Comparison of ENCODE assay signal across 8 cellular contexts in the genomic region with DNA sequence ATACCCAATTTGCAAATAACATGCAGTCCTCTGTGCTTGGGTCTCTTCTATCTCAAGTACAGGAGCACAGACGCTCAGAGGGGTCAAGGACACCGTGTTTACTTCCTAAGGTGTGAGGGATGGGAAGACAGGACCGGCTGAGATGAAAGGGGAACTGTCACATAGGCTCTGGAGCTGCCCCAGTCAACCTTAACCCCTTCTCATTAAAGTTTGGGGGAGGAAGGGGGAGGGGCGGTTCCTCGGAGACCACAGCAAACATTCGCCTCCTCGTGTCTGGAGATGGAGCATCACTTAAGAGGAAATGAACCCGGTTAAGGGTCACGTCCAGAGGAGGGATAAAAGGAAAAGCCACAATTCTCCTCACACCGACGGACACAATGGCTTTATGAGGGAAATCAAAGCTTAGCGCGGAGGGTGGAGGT. TPM values are rescaled to one million over a fixed set of nuclear protein-coding genes. Genes with fewer than 3 reads are reported as not detected.
DNase-seq lines count a peak whose midpoint lies in the region; ATAC-seq, FAIRE-seq and TF ChIP-seq lines count a peak whose summit lies in the region.

No MANE protein-coding gene starts in this region.

- in situ Hi-C loops in astrocyte of the spinal cord (cut with HindIII; ENCODE audit: low sequenced_read_pairs): no loop called here
- in situ Hi-C loops in HepG2 (cut with HindIII; ENCODE audit: extremely low pct_ligation_motif_present, low pct_unique_long_range_greater_than_20kb): no loop called here

- no peak for DNase-seq in activated CD8-positive, alpha-beta memory T cell treated with anti-CD3 and anti-CD28 coated beads, Interleukin-2, amount 10 ng/mL, durations not matched to agents 7 days and 5 days
- DNase-seq in activated CD8-positive, alpha-beta memory T cell treated with anti-CD3 and anti-CD28 coated beads, Interleukin-2, amount 50 U/mL, for 4 hours: no peak
- DNase-seq in astrocyte of the spinal cord (ENCODE audit: low read depth, low spot score) (peak; percentile 45), HepG2 (ENCODE audit: low spot score) (peak; percentile 80), thyroid gland (no peak)
- DNase-seq in stimulated activated CD8-positive, alpha-beta memory T cell treated with anti-CD3 and anti-CD28 coated beads, Interleukin-4, amount 100 ng/mL, for 48 hours: no peak

- FAIRE-seq in HepG2 (lab: Jason Lieb, UNC): no peak

- H4K20me1 ChIP-seq in HepG2 (ENCODE audit: insufficient read depth, low read length): peaks cover 28% of the 10 kb centered on the region

- TF ChIP-seq CTCF in astrocyte of the spinal cord (IDR thresholded peaks at IDR 0.05; ENCODE audit: low read depth, low read length) (peak; percentile 6), HepG2 (CRISPR knock-in tag; IDR thresholded peaks at IDR 0.05) (no peak; the same call in 1 of the 2 replicates), thyroid gland (IDR thresholded peaks at IDR 0.05) (no peak)

- no peak overlapping the region for H2AFZ ChIP-seq in HepG2 (ENCODE audit: low read length)

- peak overlapping the region; percentile 75 for H3K4me3 ChIP-seq in astrocyte of the spinal cord (ENCODE audit: low read depth, low read length)
- peak overlapping the region; percentile 87 to 93 (median 92) for H3K4me3 ChIP-seq in HepG2 (replicated peaks in 1 of 3; ENCODE audit: insufficient read depth in 1 of 3, low read depth in 2 of 3, low read length in 3 of 3)
- peak overlapping the region in 2 of 3 donors; percentile 9 to 51 for H3K4me3 ChIP-seq in thyroid gland (replicated peaks in 1 of 3)

- H3K4me1 ChIP-seq in HepG2 (ENCODE audit: insufficient read depth, low read length): peaks cover 73% of the 10 kb centered on the region
- H3K4me1 ChIP-seq in thyroid gland: peaks cover 7 to 50% of the 10 kb centered on the region in 2 donors

- peak overlapping the region; percentile 94 for H3K4me2 ChIP-seq in HepG2 (ENCODE audit: low read depth, low read length)

- H3K9me3 Mint-ChIP-seq in activated CD8-positive, alpha-beta memory T cell treated with anti-CD3 and anti-CD28 coated beads, Interleukin-2, amount 10 ng/mL, durations not matched to agents 7 days and 5 days (ENCODE audit: low read depth): no peaks in the 10 kb centered on the region

- under 1% methylated on average over 13 of the region's 13 CpGs for WGBS in HepG2 (ENCODE audit: low lambda C conversion rate)
- 13 to 14% methylated on average over 11 to 13 of the region's 13 CpGs for WGBS in thyroid gland, 2 donors

- POLR2A ChIA-PET in HepG2 (lab: Yijun Ruan, JAX): interaction anchor here (0.7 to 6.8 kb wide), 18 partner anchors 11 to 195 kb away, joined by 3 to 107 read pairs (median 5); no protein-coding TSS in a partner anchor

- no TSS peak for BruUV-seq in HepG2 (replicated peaks; lab: Mats Ljungman, UMichigan)

- no peak for ATAC-seq in activated CD8-positive, alpha-beta memory T cell treated with anti-CD3 and anti-CD28 coated beads, Interleukin-2, amount 10 ng/mL, durations not matched to agents 7 days and 5 days
- ATAC-seq in HepG2: peak; percentile 12
- no peak for ATAC-seq in GM21723 (IDR thresholded peaks at IDR 0.05; ENCODE audit: unreplicated experiment)
- no peak for ATAC-seq in HG03571 (IDR thresholded peaks at IDR 0.05; ENCODE audit: unreplicated experiment)

- H3K4me3 Mint-ChIP-seq in activated CD8-positive, alpha-beta memory T cell treated with anti-CD3 and anti-CD28 coated beads, Interleukin-2, amount 10 ng/mL, durations not matched to agents 7 days and 5 days: peak overlapping the region; percentile 64

- H3K9ac ChIP-seq in HepG2 (ENCODE audit: insufficient read depth, low read depth, low read length): peak overlapping the region; percentile 74

- no peaks in the 10 kb centered on the region for H3K36me3 Mint-ChIP-seq in activated CD8-positive, alpha-beta memory T cell treated with anti-CD3 and anti-CD28 coated beads, Interleukin-2, amount 10 ng/mL, durations not matched to agents 7 days and 5 days

- H3K9me3 ChIP-seq in HepG2 (ENCODE audit: low read length): no peaks in the 10 kb centered on the region
- H3K9me3 ChIP-seq in thyroid gland: no peaks in the 10 kb centered on the region

- H3K27me3 Mint-ChIP-seq in activated CD8-positive, alpha-beta memory T cell treated with anti-CD3 and anti-CD28 coated beads, Interleukin-2, amount 10 ng/mL, durations not matched to agents 7 days and 5 days: peaks cover 67% of the 10 kb centered on the region

- H3K36me3 ChIP-seq in HepG2 (replicated peaks in 1 of 2; ENCODE audit: control insufficient read depth in 1 of 2, insufficient read depth in 2 of 2, low read length in 2 of 2) (peaks cover 9 to 32% of the 10 kb centered on the region in 2 experiments), thyroid gland (no peaks in the 10 kb centered on the region)

- H3K4me1 Mint-ChIP-seq in activated CD8-positive, alpha-beta memory T cell treated with anti-CD3 and anti-CD28 coated beads, Interleukin-2, amount 10 ng/mL, durations not matched to agents 7 days and 5 days: peaks cover 9% of the 10 kb centered on the region

- intact Hi-C loops in HepG2 (cut with micrococcal nuclease; ENCODE audit: unreplicated experiment): loop anchor here (1.0 to 5.0 kb wide), 3 partner anchors 37 to 73 kb away; no protein-coding TSS in a partner anchor
- intact Hi-C loops in thyroid gland (cut with DNase I): no loop called here

- TF ChIP-seq EP300 in HepG2 (IDR thresholded peaks at IDR 0.05; ENCODE audit: low read depth in 2 of 2, low read length in 2 of 2) (peak in 1 of 2 experiments; percentile 87; a peak in 2 of 4 replicates), HepG2 (CRISPR knock-in tag; IDR thresholded peaks at IDR 0.05; ENCODE audit: borderline replicate concordance) (peak; percentile 92)

- H3K27ac Mint-ChIP-seq in activated CD8-positive, alpha-beta memory T cell treated with anti-CD3 and anti-CD28 coated beads, Interleukin-2, amount 10 ng/mL, durations not matched to agents 7 days and 5 days: no peak overlapping the region

- peak overlapping the region; percentile 68 for H3K27ac ChIP-seq in HepG2 (ENCODE audit: extremely low read length, insufficient read depth, low read length)
- H3K27ac ChIP-seq in thyroid gland: peak overlapping the region in 1 of 3 donors; percentile 28

- CTCF ChIA-PET in activated CD8-positive, alpha-beta memory T cell treated with anti-CD3 and anti-CD28 coated beads, Interleukin-2, amount 10 ng/mL, durations not matched to agents 7 days and 5 days (lab: Charles Lee): interaction anchor here (0.8 to 8.9 kb wide), 16 partner anchors 11 to 158 kb away, joined by 3 to 144 read pairs (median 4); no protein-coding TSS in a partner anchor
- CTCF ChIA-PET in HepG2 (lab: Yijun Ruan, JAX; ENCODE audit: low intra/inter-chr PET ratio, low total read pairs): interaction anchor here (1.5 kb wide), 1 partner anchor 141 kb away, joined by 5 read pairs; no protein-coding TSS in a partner anchor

- TF ChIP-seq RAD21 in HepG2 (CRISPR knock-in tag; IDR thresholded peaks at IDR 0.05): no peak

- TF ChIP-seq POLR2A in HepG2 (IDR thresholded peaks at IDR 0.05; ENCODE audit: insufficient read depth in 1 of 2, low read depth in 2 of 2, low read length in 2 of 2): no peak; a peak in 1 of 4 replicates
- no peak for TF ChIP-seq POLR2A in thyroid gland (IDR thresholded peaks at IDR 0.05)

- H3K27me3 ChIP-seq in HepG2 (ENCODE audit: control insufficient read depth in 1 of 2, insufficient read depth in 2 of 2, low read length in 2 of 2): no peaks in the 10 kb centered on the region; a peak in 1 of 5 replicates
- no peaks in the 10 kb centered on the region for H3K27me3 ChIP-seq in thyroid gland

- H3K79me2 ChIP-seq in HepG2 (ENCODE audit: insufficient read depth, low read length): peaks cover 57% of the 10 kb centered on the region

TF ChIP-seq in HepG2, 621 proteins besides CTCF, POLR2A, EP300 and RAD21 (continues in another document):
- TF ChIP-seq NCOA1 (CRISPR knock-in tag; IDR thresholded peaks at IDR 0.05): no peak; the same call in 1 of the 2 replicates
- no peak for TF ChIP-seq NPAS2 (CRISPR knock-in tag; IDR thresholded peaks at IDR 0.05; ENCODE audit: borderline replicate concordance)
- no peak for TF ChIP-seq ZNF782 (CRISPR knock-in tag; IDR thresholded peaks at IDR 0.05; ENCODE audit: borderline replicate concordance)
- TF ChIP-seq TBX3 (IDR thresholded peaks at IDR 0.05; ENCODE audit: borderline replicate concordance): no peak
- TF ChIP-seq GLI4 (CRISPR knock-in tag; IDR thresholded peaks at IDR 0.05; ENCODE audit: borderline replicate concordance): no peak
- no peak for TF ChIP-seq ZNF788 (CRISPR knock-in tag; IDR thresholded peaks at IDR 0.05; ENCODE audit: borderline replicate concordance)
- no peak for TF ChIP-seq U2AF2 (IDR thresholded peaks at IDR 0.05; ENCODE audit: low read depth, low read length)
- peak; percentile 46 for TF ChIP-seq HDAC2 (CRISPR knock-in tag; IDR thresholded peaks at IDR 0.05)

RNA-seq across cellular contexts. Expression of a gene that starts 1.1 kb away (rescaled TPM):
- total RNA-seq in activated CD8-positive, alpha-beta memory T cell treated with anti-CD3 and anti-CD28 coated beads, Interleukin-2, amount 10 ng/mL, durations not matched to agents 7 days and 5 days: 10 to 100 TPM; 12.4 to 14.5 TPM
- total RNA-seq in HepG2 (2016; rRNA removed; fragmentation: Illumina TruSeq; extraction: Trizol) (11.3 and 11.9 TPM in 2 replicates), thyroid gland (10 to 100 TPM in 2 of 4 donors, 1 to 10 TPM in 2; 9.4 to 20.6 (median 11.2) TPM)
- 4.0 and 4.5 TPM in 2 replicates for total RNA-seq in HepG2 (2016; cell fraction: cytosol; rRNA removed; fragmentation: Illumina TruSeq; extraction: Trizol; ENCODE audit: low read depth)
- 9.8 and 11.8 TPM in 2 replicates for total RNA-seq in HepG2 (2016; cell fraction: insoluble cytoplasmic fraction; rRNA removed; fragmentation: Illumina TruSeq; extraction: Trizol)
- 5.9 and 6.1 TPM in 2 replicates for total RNA-seq in HepG2 (2016; cell fraction: membrane; rRNA removed; fragmentation: Illumina TruSeq; extraction: Trizol)
- 16.3 and 19.2 TPM in 2 replicates for total RNA-seq in HepG2 (2016; cell fraction: nucleus; rRNA removed; fragmentation: Illumina TruSeq; extraction: Trizol)
- 11.1 and 12.3 TPM in 2 replicates for polyA plus RNA-seq in HepG2 (2011; rRNA removed)
- 6.6 and 7.4 TPM in 2 replicates for polyA plus RNA-seq in HepG2 (2011; cell fraction: cytosol; rRNA removed)
- polyA plus RNA-seq in HepG2 (2011; cell fraction: nucleus; rRNA removed): 57.1 and 64.0 TPM in 2 replicates
- polyA plus RNA-seq in HepG2 (2012): 17.1 and 19.3 TPM in 2 replicates
- polyA plus RNA-seq in HepG2 (2016; cell fraction: cytosol; fragmentation: Illumina TruSeq; extraction: Trizol; ENCODE audit: low read depth): 0.71 and 0.86 TPM in 2 replicates
- 12.9 and 16.7 TPM in 2 replicates for polyA plus RNA-seq in HepG2 (2016; cell fraction: insoluble cytoplasmic fraction; fragmentation: Illumina TruSeq; extraction: Trizol; ENCODE audit: low read depth)
- 3.4 and 3.5 TPM in 2 replicates for polyA plus RNA-seq in HepG2 (2016; cell fraction: membrane; fragmentation: Illumina TruSeq; extraction: Trizol; ENCODE audit: low read depth)
- polyA plus RNA-seq in HepG2 (2016; cell fraction: nucleus; fragmentation: Illumina TruSeq; extraction: Trizol; ENCODE audit: insufficient read depth, low read depth): 64.6 and 72.1 TPM in 2 replicates
- polyA minus RNA-seq in HepG2 (2011; rRNA and poly(A)+ RNA removed; ENCODE audit: low replicate concordance): 15.4 and 19.2 TPM in 2 replicates
- 13.5 and 14.3 TPM in 2 replicates for polyA minus RNA-seq in HepG2 (2011; cell fraction: cytosol; rRNA and poly(A)+ RNA removed)
- 19.7 and 22.9 TPM in 2 replicates for polyA minus RNA-seq in HepG2 (2011; cell fraction: nucleus; rRNA and poly(A)+ RNA removed)

Comparison
In these comparisons a context has a peak if more than half of its experiments do, and no peak if none do; other contexts are left out.
1. DNase-seq: peak in astrocyte of the spinal cord (single experiment) and HepG2 (single experiment); none in activated CD8-positive, alpha-beta memory T cell treated with anti-CD3 and anti-CD28 coated beads, Interleukin-2, amount 10 ng/mL, durations not matched to agents 7 days and 5 days (single experiment), activated CD8-positive, alpha-beta memory T cell treated with anti-CD3 and anti-CD28 coated beads, Interleukin-2, amount 50 U/mL, for 4 hours (single experiment), thyroid gland (0 of 2) and stimulated activated CD8-positive, alpha-beta memory T cell treated with anti-CD3 and anti-CD28 coated beads, Interleukin-4, amount 100 ng/mL, for 48 hours (single experiment).
2. H3K4me3 ChIP-seq: peak in every context shown above with its lines; median percentile 92 in HepG2; 75 in astrocyte of the spinal cord; 30 in thyroid gland.